Comparison of ENCODE assay signal across 9 cellular contexts in the genomic region with DNA sequence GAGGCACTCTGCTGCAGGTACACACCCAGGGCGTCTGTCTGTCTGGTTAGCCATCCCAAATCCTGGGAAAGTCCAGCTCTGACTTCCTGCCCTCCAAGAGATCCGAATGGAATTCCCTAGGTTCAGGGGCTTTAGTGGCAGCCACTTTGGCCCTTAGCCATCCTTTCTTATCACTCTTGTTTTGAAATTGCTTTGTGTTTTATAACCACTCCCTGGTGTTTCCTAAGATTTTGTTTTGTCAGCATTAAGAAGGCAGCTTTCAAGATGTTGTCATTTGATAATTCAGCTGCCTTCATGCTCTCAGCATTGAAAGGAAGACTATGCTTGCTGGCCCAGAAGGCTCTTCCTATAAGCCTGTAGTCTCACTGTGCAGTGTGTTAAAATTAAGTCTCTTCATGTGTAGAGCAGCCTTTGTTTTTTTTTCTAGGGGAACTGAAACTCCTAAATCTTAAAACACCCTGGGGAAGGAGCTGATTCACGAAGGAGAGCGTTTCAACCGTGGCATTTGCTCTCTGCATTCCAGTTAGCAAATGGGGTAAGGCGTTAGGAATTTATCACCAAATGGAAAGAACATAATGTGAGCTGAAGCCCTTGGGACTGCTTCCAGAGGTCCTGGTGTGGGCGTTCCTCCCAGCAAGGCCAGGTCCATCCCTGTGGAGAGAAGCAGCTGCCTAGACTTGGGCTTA. TPM values are rescaled to one million over a fixed set of nuclear protein-coding genes. Genes with fewer than 3 reads are reported as not detected.
A peak's percentile ranks its signal among the peaks of the same experiment; 100 is the strongest.
DNase-seq lines count a peak whose midpoint lies in the region; ATAC-seq and TF ChIP-seq lines count a peak whose summit lies in the region.
"Had no signal": no experiment of that assay in that cellular context is flagged by ENCODE, and none has a peak within 500 bp of the region (broad histone marks: within the 10 kb centered on the region; RNA-seq: fewer than 3 reads in every experiment).

No MANE protein-coding gene starts in this region.

- peak overlapping the region; percentile 90 for H3K27ac Mint-ChIP-seq in T-helper 17 cell

- H3K4me1 Mint-ChIP-seq in T-helper 17 cell: peaks cover 44% of the 10 kb centered on the region

- H3K27ac ChIP-seq in sigmoid colon: peak overlapping the region; percentile 80 to 89 (median 82)
- H3K27ac ChIP-seq: neutrophil had no signal

- H3K4me1 ChIP-seq in sigmoid colon: peaks cover 0 to 65% (median 52%) of the 10 kb centered on the region in 4 donors

- TF ChIP-seq CTCF in sigmoid colon (IDR thresholded peaks at IDR 0.05): no peak

- intact Hi-C loops in sigmoid colon (cut with DNase I): no loop called here

- TF ChIP-seq POLR2A in sigmoid colon (IDR thresholded peaks at IDR 0.05): no peak

- H3K9me3 ChIP-seq in T-helper 17 cell (ENCODE audit: control insufficient read depth, low read length, poor library complexity, severe bottlenecking): no peaks in the 10 kb centered on the region
- no peaks in the 10 kb centered on the region for H3K9me3 ChIP-seq in sigmoid colon
- H3K9me3 ChIP-seq: neutrophil had no signal

- no peaks in the 10 kb centered on the region for H3K27me3 Mint-ChIP-seq in T-helper 17 cell

- 40% methylated on average over 7 of the region's 7 CpGs for WGBS in sigmoid colon, 2 donors

- H3K36me3 ChIP-seq in sigmoid colon: peaks cover 0 to 15% (median 4%) of the 10 kb centered on the region in 4 donors

- no peaks in the 10 kb centered on the region for H3K27me3 ChIP-seq in sigmoid colon
- H3K27me3 ChIP-seq: neutrophil had no signal

- peak overlapping the region; percentile 71 for H3K4me3 Mint-ChIP-seq in T-helper 17 cell

- peaks cover 13% of the 10 kb centered on the region for H3K36me3 Mint-ChIP-seq in T-helper 17 cell (ENCODE audit: low read depth)

- ATAC-seq in GM21423 (IDR thresholded peaks at IDR 0.05; ENCODE audit: unreplicated experiment) (peak; percentile 56), T-helper 17 cell (peak; percentile 32)

- DNase-seq in T-helper 17 cell: no peak
- DNase-seq in glomerular endothelial cell (ENCODE audit: extremely low read depth, low read depth, low spot score): peak; percentile 64
- peak; percentile 89 for DNase-seq in sigmoid colon
- no peak for DNase-seq in NCI-H187 treated with DMSO at 0.1 percent for 48 hours (lab: John Stamatoyannopoulos, UW)
- no peak for DNase-seq in NCI-H2196 treated with DMSO at 0.1 percent for 48 hours (lab: John Stamatoyannopoulos, UW; ENCODE audit: unreplicated experiment)
- no peak for DNase-seq in islet precursor cell
- DNase-seq in DMS 273 (lab: John Stamatoyannopoulos, UW; ENCODE audit: unreplicated experiment): no peak

- H3K4me3 ChIP-seq in sigmoid colon: no peak overlapping the region

- peak in 2 of 4 donors; percentile 29 to 76 for TF ChIP-seq EP300 in sigmoid colon (IDR thresholded peaks at IDR 0.05)

RNA-seq across cellular contexts. Expression of a gene that starts 14.2 kb away (rescaled TPM):
- total RNA-seq in T-helper 17 cell: under 1 TPM in 1 of 2 donors, not detected in 1; 0.99 TPM
- total RNA-seq in glomerular endothelial cell: not detected in 2 replicates
- 10 to 100 TPM; 21.3 to 97.2 (median 40.3) TPM for total RNA-seq in sigmoid colon
- polyA plus RNA-seq in sigmoid colon: 10 to 100 TPM in 2 of 3 donors, 1 to 10 TPM in 1; 8.8 to 50.5 (median 35.3) TPM

RNA-seq across cellular contexts. Expression of a gene that starts 35.9 kb away (rescaled TPM):
- total RNA-seq in T-helper 17 cell (10 to 100 TPM; 36.5 to 36.9 TPM), glomerular endothelial cell (43.0 and 50.0 TPM in 2 replicates), sigmoid colon (10 to 100 TPM; 26.9 to 44.3 (median 34.9) TPM)
- 10 to 100 TPM; 16.2 to 40.3 (median 17.3) TPM for polyA plus RNA-seq in sigmoid colon

RNA-seq across cellular contexts. Expression of a gene that starts 35.9 kb away (rescaled TPM):
- total RNA-seq in T-helper 17 cell (10 to 100 TPM; 43.5 to 51.4 TPM), glomerular endothelial cell (61.0 and 81.9 TPM in 2 replicates), sigmoid colon (10 to 100 TPM; 43.2 to 62.9 (median 46.3) TPM)
- 10 to 100 TPM; 77.2 to 82.8 (median 78.1) TPM for polyA plus RNA-seq in sigmoid colon

Comparison
In these comparisons a context has a peak if more than half of its experiments do, and no peak if none do; other contexts are left out.
1. DNase-seq: peak in glomerular endothelial cell (single experiment) and sigmoid colon (single experiment); none in T-helper 17 cell (0 of 3), NCI-H187 treated with DMSO at 0.1 percent for 48 hours (single experiment), NCI-H2196 treated with DMSO at 0.1 percent for 48 hours (single experiment), islet precursor cell (single experiment) and DMS 273 (single experiment).
2. RNA of a gene that starts 14.2 kb away (total RNA-seq): 21.3 to 97.2 TPM in sigmoid colon; 0.99 TPM in T-helper 17 cell and not detected in glomerular endothelial cell; every median in the first group is over 10 times any median in the second.